7 cellular contexts compared by ENCODE assay signal in the genomic region with DNA sequence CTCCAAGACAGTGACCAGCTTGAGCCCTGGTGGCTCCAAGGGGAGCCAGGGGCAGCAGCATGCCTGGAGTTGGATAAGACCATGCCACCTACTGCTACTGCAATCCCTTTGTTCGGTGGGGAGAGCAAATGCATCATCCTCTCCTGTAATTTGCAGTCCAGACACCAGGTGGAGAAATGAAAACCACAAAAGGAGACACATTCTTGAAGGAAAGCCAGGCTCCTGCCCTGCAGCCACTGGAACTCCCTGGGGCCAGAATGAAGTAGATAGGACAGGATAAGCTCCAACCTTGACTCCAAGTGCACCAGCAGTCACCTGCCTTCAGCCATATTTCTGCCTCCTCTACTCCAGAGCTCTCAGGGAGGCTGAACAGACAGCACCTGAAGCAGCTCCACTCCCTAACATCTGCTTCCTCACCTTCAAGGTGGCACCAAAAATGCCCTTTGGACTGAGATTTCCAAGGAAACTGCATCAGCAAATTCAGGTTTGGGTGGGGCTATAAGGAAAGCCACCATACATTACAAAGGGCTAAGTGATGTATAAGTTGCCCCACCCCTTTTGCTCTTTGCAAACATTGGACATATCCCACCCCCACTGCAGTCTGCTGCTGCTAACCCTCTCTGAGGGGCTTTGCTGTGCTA.
DNase-seq lines count a peak whose midpoint lies in the region; ATAC-seq and TF ChIP-seq lines count a peak whose summit lies in the region.

No MANE protein-coding gene starts in this region.

- dilution Hi-C loops in mammary epithelial cell (cut with HindIII; ENCODE audit: low sequenced_read_pairs) = no loop called here

- BruUV-seq in mammary epithelial cell (replicated peaks; lab: Mats Ljungman, UMichigan) = no TSS peak

- no peak overlapping the region for H3K4me2 ChIP-seq in mammary epithelial cell (ENCODE audit: insufficient read depth, low read depth, low read length)

- H4K20me1 ChIP-seq in mammary epithelial cell (ENCODE audit: insufficient read depth, low read length) = no peaks in the 10 kb centered on the region

- in situ Hi-C loops in mammary epithelial cell (cut with MboI; ENCODE audit: low sequenced_read_pairs in 2 of 2) = loop anchor here in 1 of 2 donors (25.0 kb wide), 1 partner anchor 199 kb away; no protein-coding TSS in a partner anchor

- no peaks in the 10 kb centered on the region for H3K36me3 Mint-ChIP-seq in T-helper 17 cell (ENCODE audit: low read depth)

- H3K27me3 Mint-ChIP-seq in T-helper 17 cell = no peaks in the 10 kb centered on the region

- H3K4me3 ChIP-seq in mammary epithelial cell (replicated peaks in 1 of 3; ENCODE audit: insufficient read depth in 1 of 3, low read depth in 2 of 3, low read length in 3 of 3) (no peak overlapping the region), lung (no peak overlapping the region), vagina (no peak overlapping the region)

- H3K27ac Mint-ChIP-seq in T-helper 17 cell = peak overlapping the region; percentile 72

- DNase-seq in GM04503 (ENCODE audit: low read depth) (peak; percentile 5), T-helper 17 cell (peak in 2 of 3 donors; percentile 16 to 27), mammary epithelial cell (peak; percentile 75), lung (ENCODE audit: low spot score) (peak; percentile 42), vagina (ENCODE audit: extremely low spot score in 2 of 2) (no peak), NCI-H1694 treated with DMSO at 0.1 percent for 48 hours (lab: John Stamatoyannopoulos, UW) (no peak)

- no peaks in the 10 kb centered on the region for H3K79me2 ChIP-seq in mammary epithelial cell (ENCODE audit: insufficient read depth, low read length)

- H3K9ac ChIP-seq in mammary epithelial cell (ENCODE audit: insufficient read depth, low read length) = no peak overlapping the region

- no peak overlapping the region for H2AFZ ChIP-seq in mammary epithelial cell (ENCODE audit: low read depth, low read length)

- H3K4me1 Mint-ChIP-seq in T-helper 17 cell = peaks cover 31% of the 10 kb centered on the region

- CTCF ChIA-PET in mammary epithelial cell (lab: Charles Lee; ENCODE audit: low non-redundant PET) = interaction anchor here (0.7 to 0.8 kb wide), 2 partner anchors 29 to 245 kb away, joined by 3 read pairs; no protein-coding TSS in a partner anchor

- intact Hi-C loops in mammary epithelial cell (cut with micrococcal nuclease) (loop anchor here (1.0 kb wide), 1 partner anchor 206 kb away; no protein-coding TSS in a partner anchor), vagina (cut with DNase I) (no loop called here)

- H3K9me3 ChIP-seq in T-helper 17 cell (ENCODE audit: control insufficient read depth, low read length, poor library complexity, severe bottlenecking) (no peaks in the 10 kb centered on the region), mammary epithelial cell (replicated peaks; ENCODE audit: insufficient read depth, low read length) (no peaks in the 10 kb centered on the region), lung (ENCODE audit: control insufficient read depth in 2 of 2, insufficient read depth in 1 of 2, low read length in 1 of 2) (peaks cover 0 to 4% of the 10 kb centered on the region in 2 donors), vagina (no peaks in the 10 kb centered on the region)

- no peaks in the 10 kb centered on the region for H3K36me3 ChIP-seq in mammary epithelial cell (ENCODE audit: insufficient read depth, low read length)
- H3K36me3 ChIP-seq in lung (ENCODE audit: control insufficient read depth in 2 of 2, insufficient read depth in 2 of 2, low read length in 2 of 2) = no peaks in the 10 kb centered on the region
- H3K36me3 ChIP-seq in vagina = no peaks in the 10 kb centered on the region

- peak; percentile 67 to 69 for TF ChIP-seq CTCF in mammary epithelial cell (conservative IDR thresholded peaks at IDR 0.05 in 1 of 2, IDR thresholded peaks at IDR 0.05 in 1 of 2; ENCODE audit: extremely low read depth in 1 of 2, insufficient read depth in 1 of 2, low read depth in 1 of 2, low read length in 2 of 2)
- peak; percentile 24 for TF ChIP-seq CTCF in lung (IDR thresholded peaks at IDR 0.05; ENCODE audit: control extremely low read depth, extremely low read depth)
- peak in 2 of 3 experiments; percentile 12 to 13 for TF ChIP-seq CTCF in vagina (IDR thresholded peaks at IDR 0.05)

- no peaks in the 10 kb centered on the region for H3K27me3 ChIP-seq in mammary epithelial cell (ENCODE audit: insufficient read depth, low read length)
- H3K27me3 ChIP-seq in lung (ENCODE audit: control insufficient read depth, insufficient read depth) = no peaks in the 10 kb centered on the region
- no peaks in the 10 kb centered on the region for H3K27me3 ChIP-seq in vagina

- WGBS in mammary epithelial cell (ENCODE audit: low coverage, missing lambda C conversion rate) = 0% methylated on average over 1 of the region's 1 CpG
- WGBS in lung, 2 donors = 0 to 6% methylated on average over 1 of the region's 1 CpG

- H3K4me1 ChIP-seq in mammary epithelial cell (ENCODE audit: insufficient read depth, low read length) (peaks cover 4% of the 10 kb centered on the region), lung (ENCODE audit: control insufficient read depth in 2 of 2, insufficient read depth in 2 of 2, low read length in 2 of 2) (peaks cover 0 to 2% of the 10 kb centered on the region in 2 donors), vagina (no peaks in the 10 kb centered on the region)

- H3K27ac ChIP-seq in mammary epithelial cell (ENCODE audit: insufficient read depth, low read depth, low read length) (no peak overlapping the region), lung (ENCODE audit: low read depth in 1 of 2, low read length in 1 of 2) (no peak overlapping the region), vagina (no peak overlapping the region)

- no peak for TF ChIP-seq POLR2A in vagina (IDR thresholded peaks at IDR 0.05)

- H3K4me3 Mint-ChIP-seq in T-helper 17 cell = no peak overlapping the region

- ATAC-seq in HG03280 (IDR thresholded peaks at IDR 0.05; ENCODE audit: unreplicated experiment) (peak; percentile 50), T-helper 17 cell (peak; percentile 86), lung (ENCODE audit: insufficient read depth, low FRiP score) (peak; percentile 65)

Comparison
In these comparisons a context has a peak if more than half of its experiments do, and no peak if none do; other contexts are left out.
1. DNase-seq: peak in GM04503 (single experiment), T-helper 17 cell (2 of 3), mammary epithelial cell (single experiment) and lung (single experiment); none in vagina (0 of 2) and NCI-H1694 treated with DMSO at 0.1 percent for 48 hours (single experiment).
2. CTCF ChIP-seq: peak in every context shown above with its lines; median percentile 68 in mammary epithelial cell; 24 in lung; 12 in vagina.
3. Peak in every context shown above with its lines, with median percentiles within 50 percentile points of each other: ATAC-seq.